ENCODE assay signal across 10 cellular contexts in the genomic region with DNA sequence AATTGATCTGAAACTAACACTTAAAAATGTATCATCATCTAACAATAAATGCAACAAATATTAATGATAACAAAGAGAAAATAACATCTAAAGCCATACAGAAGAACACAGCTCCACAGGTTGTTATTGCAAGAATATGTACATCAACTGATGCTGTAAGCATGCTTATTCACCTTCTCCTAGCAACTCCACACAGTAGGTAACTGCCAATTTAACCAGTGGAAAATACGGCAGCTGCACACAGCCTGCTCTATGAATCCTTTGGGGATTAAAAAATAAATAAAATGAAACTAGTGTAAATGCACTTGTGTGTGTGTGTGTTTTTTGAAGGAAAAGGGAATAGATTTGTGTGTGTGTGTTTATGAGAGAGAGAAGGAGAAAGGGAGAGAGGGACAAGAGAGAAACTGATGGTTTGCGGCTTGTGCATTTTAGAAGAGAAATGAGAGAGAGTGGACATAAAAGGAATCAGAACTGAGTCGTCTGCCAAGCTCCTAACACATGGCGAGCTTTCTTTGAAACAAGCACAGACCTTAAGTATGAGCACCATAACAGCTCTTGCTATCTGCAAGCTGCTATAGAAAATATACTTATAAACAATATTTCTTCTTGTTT.
A peak's percentile ranks its signal among the peaks of the same experiment; 100 is the strongest.
DNase-seq lines count a peak whose midpoint lies in the region; ATAC-seq, FAIRE-seq and TF ChIP-seq lines count a peak whose summit lies in the region.
"Had no signal": no experiment of that assay in that cellular context is flagged by ENCODE, and none has a peak within 500 bp of the region (broad histone marks: within the 10 kb centered on the region; RNA-seq: fewer than 3 reads in every experiment).

No MANE protein-coding gene starts in this region.

- no peak overlapping the region for H3K27ac Mint-ChIP-seq in astrocyte (ENCODE audit: unreplicated experiment)
- no peak overlapping the region for H3K27ac Mint-ChIP-seq in activated T-cell treated with anti-CD3 and anti-CD28 coated beads, Interleukin-2, amount 50 U/mL, for 72 hours

- FAIRE-seq in astrocyte (lab: Jason Lieb, UNC): no peak

- no peaks in the 10 kb centered on the region for H3K79me2 ChIP-seq in astrocyte (ENCODE audit: insufficient read depth, low read length)

- DNase-seq in Ammon's horn (ENCODE audit: low spot score) (peak; percentile 35), NCI-H1417 treated with DMSO at 0.1 percent for 48 hours (lab: John Stamatoyannopoulos, UW) (peak; percentile 81), astrocyte (ENCODE audit: low read depth) (peak; percentile 2), medulla oblongata (ENCODE audit: extremely low spot score) (peak; percentile 48), posterior cingulate gyrus (no peak)
- no peak for DNase-seq in activated CD8-positive, alpha-beta memory T cell treated with anti-CD3 and anti-CD28 coated beads for 24 hours
- no peak for DNase-seq in activated T-cell treated with anti-CD3 and anti-CD28 coated beads, Interleukin-2, amount 50 U/mL, for 72 hours
- DNase-seq: activated CD8-positive, alpha-beta memory T cell treated with anti-CD3 and anti-CD28 coated beads, Interleukin-2, amount 50 U/mL, for 48 hours had no signal

- no peaks in the 10 kb centered on the region for H4K20me1 ChIP-seq in astrocyte (ENCODE audit: insufficient read depth, low read length)

- H3K4me3 Mint-ChIP-seq in astrocyte (ENCODE audit: unreplicated experiment): no peak overlapping the region
- no peak overlapping the region for H3K4me3 Mint-ChIP-seq in activated T-cell treated with anti-CD3 and anti-CD28 coated beads, Interleukin-2, amount 50 U/mL, for 72 hours

- TF ChIP-seq CTCF in astrocyte (IDR thresholded peaks at IDR 0.05; ENCODE audit: insufficient read depth, low read depth, low read length): no peak

- H3K27me3 Mint-ChIP-seq in astrocyte (ENCODE audit: low read depth, unreplicated experiment): no peaks in the 10 kb centered on the region
- no peaks in the 10 kb centered on the region for H3K27me3 Mint-ChIP-seq in activated T-cell treated with anti-CD3 and anti-CD28 coated beads, Interleukin-2, amount 50 U/mL, for 72 hours (ENCODE audit: low read depth)

- no peaks in the 10 kb centered on the region for H3K9me3 Mint-ChIP-seq in astrocyte (ENCODE audit: unreplicated experiment)
- H3K9me3 Mint-ChIP-seq in activated T-cell treated with anti-CD3 and anti-CD28 coated beads, Interleukin-2, amount 50 U/mL, for 72 hours: peaks cover 0 to 2% of the 10 kb centered on the region in 2 donors

- H3K4me1 ChIP-seq in astrocyte (ENCODE audit: insufficient read depth, low read length): no peaks in the 10 kb centered on the region

- no peak overlapping the region for H3K9ac ChIP-seq in astrocyte (ENCODE audit: low read length)

- H3K4me2 ChIP-seq in astrocyte (ENCODE audit: low read length): peak overlapping the region; percentile 68

- no peak for ATAC-seq in HG02623 (IDR thresholded peaks at IDR 0.05; ENCODE audit: unreplicated experiment)
- no peak for ATAC-seq in activated T-cell treated with anti-CD3 and anti-CD28 coated beads, Interleukin-2, amount 50 U/mL, for 72 hours (replicated peaks in 1 of 2)

- no peak overlapping the region for H2AFZ ChIP-seq in astrocyte (ENCODE audit: low read depth, low read length)

- no peaks in the 10 kb centered on the region for H3K27me3 ChIP-seq in astrocyte (ENCODE audit: insufficient read depth, low read length)

- H3K36me3 Mint-ChIP-seq in astrocyte (ENCODE audit: low read depth, unreplicated experiment): no peaks in the 10 kb centered on the region
- H3K36me3 Mint-ChIP-seq in activated T-cell treated with anti-CD3 and anti-CD28 coated beads, Interleukin-2, amount 50 U/mL, for 72 hours (ENCODE audit: insufficient read depth in 2 of 2): no peaks in the 10 kb centered on the region

- intact Hi-C loops in posterior cingulate gyrus (cut with DNase I): no loop called here

- no peak overlapping the region for H3K4me3 ChIP-seq in astrocyte (ENCODE audit: insufficient read depth, low read depth, low read length)

- H3K27ac ChIP-seq in astrocyte (ENCODE audit: low read depth, low read length): no peak overlapping the region
- H3K27ac ChIP-seq: neutrophil had no signal

- H3K9me3 ChIP-seq in astrocyte (ENCODE audit: insufficient read depth, low read depth, low read length): no peaks in the 10 kb centered on the region
- H3K9me3 ChIP-seq: neutrophil had no signal

- H3K4me1 Mint-ChIP-seq in astrocyte (ENCODE audit: low read depth, unreplicated experiment): peaks cover 12% of the 10 kb centered on the region
- H3K4me1 Mint-ChIP-seq in activated T-cell treated with anti-CD3 and anti-CD28 coated beads, Interleukin-2, amount 50 U/mL, for 72 hours (ENCODE audit: low read depth): no peaks in the 10 kb centered on the region

- H3K36me3 ChIP-seq in astrocyte (ENCODE audit: insufficient read depth, low read length): no peaks in the 10 kb centered on the region
- H3K36me3 ChIP-seq: neutrophil had no signal

Comparison
In these comparisons a context has a peak if more than half of its experiments do, and no peak if none do; other contexts are left out.
1. DNase-seq: peak in Ammon's horn (single experiment), NCI-H1417 treated with DMSO at 0.1 percent for 48 hours (single experiment), astrocyte (single experiment) and medulla oblongata (single experiment); none in activated CD8-positive, alpha-beta memory T cell treated with anti-CD3 and anti-CD28 coated beads for 24 hours (single experiment), posterior cingulate gyrus (0 of 10) and activated T-cell treated with anti-CD3 and anti-CD28 coated beads, Interleukin-2, amount 50 U/mL, for 72 hours (0 of 2).